8 cellular contexts compared by ENCODE assay signal in genomic region chr12:48924617-48925217, GRCh38. TPM values are rescaled to one million over a fixed set of nuclear protein-coding genes. Genes with fewer than 3 reads are reported as not detected.
DNase-seq lines count a peak whose midpoint lies in the region; ATAC-seq, FAIRE-seq and TF ChIP-seq lines count a peak whose summit lies in the region.
"Had no signal": no experiment of that assay in that cellular context is flagged by ENCODE, and none has a peak within 500 bp of the region (broad histone marks: within the 10 kb centered on the region; RNA-seq: fewer than 3 reads in every experiment).

No MANE protein-coding gene starts in this region.

- DNase-seq in GM12892 (ENCODE audit: insufficient read length) (peak; percentile 75), NCI-H2029 (lab: John Stamatoyannopoulos, UW) (peak; percentile 41), activated T-cell treated with anti-CD3 and anti-CD28 coated beads for 24 hours (ENCODE audit: low read depth) (peak; percentile 60), fibroblast of pulmonary artery (ENCODE audit: low read depth) (peak; percentile 48), trophoblast cell (peak; percentile 53 to 68), upper lobe of right lung (peak; percentile 81)

- TF ChIP-seq CTCF in fibroblast of pulmonary artery (IDR thresholded peaks at IDR 0.05; ENCODE audit: low read length, missing control alignments) (peak; percentile 57), upper lobe of right lung (IDR thresholded peaks at IDR 0.05) (peak; percentile 58)

- peak overlapping the region; percentile 34 for H2BK5ac ChIP-seq in trophoblast cell (ENCODE audit: low read depth, low read length, poor library complexity)

- WGBS in trophoblast cell (ENCODE audit: extremely low coverage, insufficient coverage, insufficient read length): no CpG with 5 or more reads among the region's 39 CpGs

- H4K91ac ChIP-seq in trophoblast cell (ENCODE audit: low read depth, low read length): peak overlapping the region; percentile 40

- TF ChIP-seq POLR2A in GM12892 (IDR thresholded peaks at IDR 0.05; ENCODE audit: low read depth, low read length): peak; percentile 2

- H4K8ac ChIP-seq in trophoblast cell (ENCODE audit: low read depth, low read length): peak overlapping the region; percentile 67

- H2AK5ac ChIP-seq in trophoblast cell (ENCODE audit: low read length): peak overlapping the region; percentile 25

- H3K4me2 ChIP-seq in trophoblast cell (ENCODE audit: low read length): peak overlapping the region; percentile 87

- intact Hi-C loops in upper lobe of right lung (cut with DNase I): no loop called here

- ATAC-seq in HG02588 (IDR thresholded peaks at IDR 0.05; ENCODE audit: unreplicated experiment) (peak; percentile 77), upper lobe of right lung (peak; percentile 86)

- no peak overlapping the region for H3K23ac ChIP-seq in trophoblast cell (ENCODE audit: low read length)

- H4K12ac ChIP-seq in trophoblast cell (ENCODE audit: low read depth, low read length): peak overlapping the region; percentile 68

- no peaks in the 10 kb centered on the region for H3K9me3 ChIP-seq in trophoblast cell (ENCODE audit: insufficient read depth, low read depth, low read length)
- H3K9me3 ChIP-seq in upper lobe of right lung: no peaks in the 10 kb centered on the region

- H3K14ac ChIP-seq in trophoblast cell (ENCODE audit: low read length): peak overlapping the region; percentile 83

- no peaks in the 10 kb centered on the region for H3K27me3 ChIP-seq in trophoblast cell (ENCODE audit: insufficient read depth, low read length)
- no peaks in the 10 kb centered on the region for H3K27me3 ChIP-seq in upper lobe of right lung

- FAIRE-seq in GM12892 (lab: Jason Lieb, UNC): peak; percentile 82

- H3K18ac ChIP-seq in trophoblast cell (ENCODE audit: low read length): peak overlapping the region; percentile 71

- peak overlapping the region; percentile 54 for H2BK120ac ChIP-seq in trophoblast cell (ENCODE audit: insufficient read depth, low read length, poor library complexity)

- peaks cover 4% of the 10 kb centered on the region for H3K79me1 ChIP-seq in trophoblast cell (ENCODE audit: low read length)

- H3K36me3 ChIP-seq in trophoblast cell (ENCODE audit: control insufficient read depth in 1 of 2, insufficient read depth in 2 of 2, low read length in 2 of 2): peaks cover 10 to 20% of the 10 kb centered on the region in 2 experiments
- peaks cover 17% of the 10 kb centered on the region for H3K36me3 ChIP-seq in upper lobe of right lung

- H3K27ac ChIP-seq in trophoblast cell (ENCODE audit: low read depth, low read length) (no peak overlapping the region), upper lobe of right lung (peak overlapping the region; percentile 77)

- peak overlapping the region; percentile 77 for H3K4me3 ChIP-seq in fibroblast of pulmonary artery (replicated peaks; ENCODE audit: low read depth, low read length)
- peak overlapping the region; percentile 88 for H3K4me3 ChIP-seq in trophoblast cell (ENCODE audit: low read depth, low read length)
- peak overlapping the region; percentile 94 for H3K4me3 ChIP-seq in upper lobe of right lung

- H3K4me1 ChIP-seq in trophoblast cell (ENCODE audit: control insufficient read depth in 1 of 2, insufficient read depth in 2 of 2, low read length in 2 of 2) (peaks cover 0 to 5% of the 10 kb centered on the region in 2 experiments), upper lobe of right lung (no peaks in the 10 kb centered on the region)

- peak overlapping the region; percentile 49 for H3K9ac ChIP-seq in trophoblast cell (ENCODE audit: low read length)

- H3K4ac ChIP-seq in trophoblast cell (ENCODE audit: low read depth, low read length): peak overlapping the region; percentile 57

- peaks cover 4% of the 10 kb centered on the region for H3K79me2 ChIP-seq in trophoblast cell (ENCODE audit: control insufficient read depth, insufficient read depth, low read length, poor library complexity)

- no peak overlapping the region for H2BK12ac ChIP-seq in trophoblast cell (ENCODE audit: low read length)

- H2AFZ ChIP-seq in trophoblast cell (ENCODE audit: insufficient read depth, low read length, poor library complexity): peak overlapping the region; percentile 72

RNA-seq across cellular contexts. Expression of gene FKBP11, which starts 0.6 kb away (rescaled TPM):
- 73.9 TPM for polyA plus RNA-seq in GM12892 (2012; ENCODE audit: missing spikeins)
- 111 and 113 TPM in 2 replicates for polyA plus RNA-seq in trophoblast cell (2013)
- total RNA-seq in upper lobe of right lung: 19.5 TPM

RNA-seq across cellular contexts. Expression of gene ARF3, which starts 32.6 kb away (rescaled TPM):
- polyA plus RNA-seq in GM12892 (2012; ENCODE audit: missing spikeins): 89.4 TPM
- polyA plus RNA-seq in trophoblast cell (2013): 112 and 113 TPM in 2 replicates
- total RNA-seq in upper lobe of right lung: 146 TPM

RNA-seq across cellular contexts. Expression of gene WNT10B, which starts 46.8 kb away (rescaled TPM):
- 0.36 TPM for polyA plus RNA-seq in GM12892 (2012; ENCODE audit: missing spikeins)
- polyA plus RNA-seq in trophoblast cell (2013): 5.7 and 5.9 TPM in 2 replicates
- total RNA-seq in upper lobe of right lung: 1.2 TPM

RNA-seq across cellular contexts. Expression of gene WNT1, which starts 53.4 kb away (rescaled TPM):
- not detected for polyA plus RNA-seq in GM12892 (2012; ENCODE audit: missing spikeins)
- polyA plus RNA-seq in trophoblast cell (2013): 2.1 TPM in 2 replicates
- not detected for total RNA-seq in upper lobe of right lung
- total RNA-seq: temporal lobe had no signal

RNA-seq across cellular contexts. Expression of gene RND1, which starts 59.0 kb away (rescaled TPM):
- polyA plus RNA-seq in GM12892 (2012; ENCODE audit: missing spikeins): 4.0 TPM
- polyA plus RNA-seq in trophoblast cell (2013): 1.3 and 1.7 TPM in 2 replicates
- total RNA-seq in upper lobe of right lung: 7.1 TPM
